ENCODE assay signal across 8 cellular contexts in genomic region chr7:17939111-17939669, GRCh38. TPM values are rescaled to one million over a fixed set of nuclear protein-coding genes. Genes with fewer than 3 reads are reported as not detected.
DNase-seq lines count a peak whose midpoint lies in the region; ATAC-seq and TF ChIP-seq lines count a peak whose summit lies in the region.

No MANE protein-coding gene starts in this region.

- peak overlapping the region; percentile 94 for H3K4me3 Mint-ChIP-seq in mesothelial cell of epicardium

- ATAC-seq in heart right ventricle (no peak), GM21786 (IDR thresholded peaks at IDR 0.05; ENCODE audit: unreplicated experiment) (no peak), GM18873 (IDR thresholded peaks at IDR 0.05; ENCODE audit: low FRiP score, unreplicated experiment) (no peak)

- H3K27me3 Mint-ChIP-seq in mesothelial cell of epicardium (ENCODE audit: low read depth), result no peaks in the 10 kb centered on the region

- H3K36me3 ChIP-seq in heart right ventricle, result no peaks in the 10 kb centered on the region
- H3K36me3 ChIP-seq in Peyer's patch, result no peaks in the 10 kb centered on the region
- no peaks in the 10 kb centered on the region for H3K36me3 ChIP-seq in vagina

- no peaks in the 10 kb centered on the region for H3K27me3 ChIP-seq in heart right ventricle
- no peaks in the 10 kb centered on the region for H3K27me3 ChIP-seq in Peyer's patch
- H3K27me3 ChIP-seq in vagina, result no peaks in the 10 kb centered on the region

- intact Hi-C loops in heart right ventricle (cut with DNase I), result no loop called here
- intact Hi-C loops in cardiac septum (cut with DNase I), result no loop called here
- intact Hi-C loops in vagina (cut with DNase I), result no loop called here

- H3K36me3 Mint-ChIP-seq in mesothelial cell of epicardium, result no peaks in the 10 kb centered on the region

- H3K9me3 ChIP-seq in heart right ventricle, result no peaks in the 10 kb centered on the region
- no peaks in the 10 kb centered on the region for H3K9me3 ChIP-seq in Peyer's patch
- H3K9me3 ChIP-seq in vagina, result no peaks in the 10 kb centered on the region

- H3K27ac ChIP-seq in heart right ventricle, result peak overlapping the region in 9 of 10 donors; percentile 76 to 98 (median 96)
- H3K27ac ChIP-seq in Peyer's patch, result peak overlapping the region; percentile 88 to 97 (median 93)
- H3K27ac ChIP-seq in coronary artery, result peak overlapping the region; percentile 95 to 98
- H3K27ac ChIP-seq in vagina, result peak overlapping the region; percentile 99

- peaks cover 41% of the 10 kb centered on the region for H3K4me1 Mint-ChIP-seq in mesothelial cell of epicardium

- TF ChIP-seq POLR2A in Peyer's patch (IDR thresholded peaks at IDR 0.05) (no peak), vagina (IDR thresholded peaks at IDR 0.05) (no peak)

- H3K9me3 Mint-ChIP-seq in mesothelial cell of epicardium, result no peaks in the 10 kb centered on the region

- H3K4me3 ChIP-seq in heart right ventricle, result peak overlapping the region; percentile 75 to 96 (median 90)
- peak overlapping the region; percentile 72 to 91 (median 80) for H3K4me3 ChIP-seq in Peyer's patch
- H3K4me3 ChIP-seq in coronary artery, result peak overlapping the region; percentile 97
- H3K4me3 ChIP-seq in vagina, result peak overlapping the region; percentile 89 to 93

- TF ChIP-seq CTCF in heart right ventricle (IDR thresholded peaks at IDR 0.05), result no peak
- no peak for TF ChIP-seq CTCF in Peyer's patch (IDR thresholded peaks at IDR 0.05)
- no peak for TF ChIP-seq CTCF in coronary artery (IDR thresholded peaks at IDR 0.05)
- no peak for TF ChIP-seq CTCF in mesothelial cell of epicardium (IDR thresholded peaks at IDR 0.05; ENCODE audit: unreplicated experiment)
- no peak for TF ChIP-seq CTCF in vagina (IDR thresholded peaks at IDR 0.05)

- WGBS in heart right ventricle, 2 donors, result 5 to 10% methylated on average over 9 of the region's 9 CpGs

- DNase-seq in heart right ventricle (no peak), cardiac septum (ENCODE audit: low spot score) (no peak), Peyer's patch (no peak), coronary artery (ENCODE audit: low spot score) (no peak), mesothelial cell of epicardium (ENCODE audit: low spot score in 2 of 2, unreplicated experiment in 2 of 2) (no peak), vagina (ENCODE audit: extremely low spot score in 2 of 2) (no peak)

- H3K27ac Mint-ChIP-seq in mesothelial cell of epicardium, result peak overlapping the region; percentile 98

- peaks cover 0 to 59% (median 44%) of the 10 kb centered on the region in 9 donors for H3K4me1 ChIP-seq in heart right ventricle
- peaks cover 0 to 18% (median 3%) of the 10 kb centered on the region in 4 donors for H3K4me1 ChIP-seq in Peyer's patch
- H3K4me1 ChIP-seq in vagina, result peaks cover 62% of the 10 kb centered on the region

RNA-seq across cellular contexts. Expression of gene SNX13, which starts 1.1 kb away (rescaled TPM):
- total RNA-seq in heart right ventricle, result 10 to 100 TPM; 40.6 to 57.7 (median 46.3) TPM
- polyA plus RNA-seq in heart right ventricle, result 10 to 100 TPM in 1 of 2 donors, 1 to 10 TPM in 1; 7.1 to 11.8 TPM
- 48.8 TPM for total RNA-seq in cardiac septum
- 10 to 100 TPM; 37.3 to 60.3 (median 48.8) TPM for total RNA-seq in Peyer's patch
- 53.9 to 57.9 TPM (median 57.1 TPM) in 3 replicates for total RNA-seq in mesothelial cell of epicardium
- 67.3 TPM for total RNA-seq in vagina
